Comparison of ENCODE assay signal across 9 cellular contexts in genomic region chr10:80462277-80462985, GRCh38. TPM values are rescaled to one million over a fixed set of nuclear protein-coding genes. Genes with fewer than 3 reads are reported as not detected.
DNase-seq lines count a peak whose midpoint lies in the region; ATAC-seq and TF ChIP-seq lines count a peak whose summit lies in the region.
"Had no signal": no experiment of that assay in that cellular context is flagged by ENCODE, and none has a peak within 500 bp of the region (broad histone marks: within the 10 kb centered on the region; RNA-seq: fewer than 3 reads in every experiment).

No MANE protein-coding gene starts in this region.

- H3K4me1 ChIP-seq in BLaER1 treated with 17β-estradiol and CSF1 and Interleukin-3, amounts not matched to agents 10 nM and 100 nM: peaks cover 96 to 100% (median 99%) of the 10 kb centered on the region in 10 experiments

- peak overlapping the region; percentile 77 for H3K27ac Mint-ChIP-seq in osteocyte (ENCODE audit: unreplicated experiment)

- no peaks in the 10 kb centered on the region for H3K27me3 ChIP-seq in BLaER1 treated with 17β-estradiol and CSF1 and Interleukin-3, amounts not matched to agents 10 nM and 100 nM

- no peaks in the 10 kb centered on the region for H3K36me3 Mint-ChIP-seq in osteocyte (ENCODE audit: unreplicated experiment)

- H3K9me3 Mint-ChIP-seq in osteocyte (ENCODE audit: unreplicated experiment): no peaks in the 10 kb centered on the region

- peak overlapping the region; percentile 40 to 100 (median 78) for H3K4me3 ChIP-seq in BLaER1 treated with 17β-estradiol and CSF1 and Interleukin-3, amounts not matched to agents 10 nM and 100 nM
- peak overlapping the region; percentile 38 for H3K4me3 ChIP-seq in SK-N-MC

- ATAC-seq in HG03342 (IDR thresholded peaks at IDR 0.05; ENCODE audit: unreplicated experiment) (no peak), HG02970 (IDR thresholded peaks at IDR 0.05; ENCODE audit: low FRiP score, unreplicated experiment) (no peak)

- peak overlapping the region; percentile 76 to 100 (median 99) for H3K9ac ChIP-seq in BLaER1 treated with 17β-estradiol and CSF1 and Interleukin-3, amounts not matched to agents 10 nM and 100 nM
- H3K9ac ChIP-seq in SK-N-MC (ENCODE audit: insufficient read length): no peak overlapping the region

- H3K27me3 Mint-ChIP-seq in osteocyte (ENCODE audit: unreplicated experiment): no peaks in the 10 kb centered on the region

- DNase-seq in SK-N-MC (ENCODE audit: low read depth, low spot score) (no peak), fibroblast of gingiva (ENCODE audit: low read depth) (peak; percentile 64), osteocyte (ENCODE audit: extremely low spot score, unreplicated experiment) (no peak), posterior vena cava (ENCODE audit: low spot score) (no peak), iPS-NIHi7 (ENCODE audit: extremely low spot score) (no peak)
- DNase-seq: left cardiac atrium had no signal

- H3K27ac ChIP-seq in BLaER1 treated with 17β-estradiol and CSF1 and Interleukin-3, amounts not matched to agents 10 nM and 100 nM: peak overlapping the region; percentile 59 to 99 (median 85)
- peak overlapping the region; percentile 87 for H3K27ac ChIP-seq in SK-N-MC

- no peaks in the 10 kb centered on the region; a peak in 1 of 22 replicates for H3K9me3 ChIP-seq in BLaER1 treated with 17β-estradiol and CSF1 and Interleukin-3, amounts not matched to agents 10 nM and 100 nM (replicated peaks in 1 of 11)
- H3K9me3 ChIP-seq in SK-N-MC (ENCODE audit: low read depth, low read length): no peaks in the 10 kb centered on the region

- intact Hi-C loops in posterior vena cava (cut with DNase I): no loop called here

- H3K4me3 Mint-ChIP-seq in osteocyte (ENCODE audit: unreplicated experiment): peak overlapping the region; percentile 7

- H3K4me2 ChIP-seq in BLaER1 treated with 17β-estradiol and CSF1 and Interleukin-3, amounts not matched to agents 10 nM and 100 nM: peak overlapping the region; percentile 93 to 100 (median 99)

- H3K4me1 Mint-ChIP-seq in osteocyte (ENCODE audit: unreplicated experiment): peaks cover 84% of the 10 kb centered on the region

- H4K20me1 ChIP-seq in BLaER1 treated with 17β-estradiol and CSF1 and Interleukin-3, amounts not matched to agents 10 nM and 100 nM: peaks cover 66 to 100% (median 98%) of the 10 kb centered on the region in 11 experiments

- peaks cover 5 to 81% (median 36%) of the 10 kb centered on the region in 11 experiments; a peak in 18 of 22 replicates for H3K36me3 ChIP-seq in BLaER1 treated with 17β-estradiol and CSF1 and Interleukin-3, amounts not matched to agents 10 nM and 100 nM
- no peaks in the 10 kb centered on the region for H3K36me3 ChIP-seq in SK-N-MC (ENCODE audit: insufficient read depth, low read length)

- no peak for TF ChIP-seq CTCF in osteocyte (IDR thresholded peaks at IDR 0.05)

RNA-seq across cellular contexts. Expression of gene TSPAN14, which starts 8.3 kb away (rescaled TPM):
- 50.7 and 51.4 TPM in 2 replicates for total RNA-seq in osteocyte
- 10 to 100 TPM; 56.6 to 57.4 TPM for total RNA-seq in posterior vena cava

RNA-seq across cellular contexts. Expression of gene PRXL2A, which starts 54.1 kb away (rescaled TPM):
- total RNA-seq in osteocyte (56.8 and 59.2 TPM in 2 replicates), posterior vena cava (10 to 100 TPM; 22.1 to 23.2 TPM)
